ENCODE assay signal across 8 cellular contexts in genomic region chrX:148609766-148610698, GRCh38.
DNase-seq lines count a peak whose midpoint lies in the region; ATAC-seq, FAIRE-seq and TF ChIP-seq lines count a peak whose summit lies in the region.

No MANE protein-coding gene starts in this region.

- no peak overlapping the region for H3K4me2 ChIP-seq in neuronal stem cell (ENCODE audit: insufficient read depth, low read length, poor library complexity, severe bottlenecking)

- H3K18ac ChIP-seq in neuronal stem cell (ENCODE audit: low read length) = no peak overlapping the region

- H3K14ac ChIP-seq in neuronal stem cell (ENCODE audit: low read length) = no peak overlapping the region

- no TSS peak for BruUV-seq in MCF 10A (replicated peaks; lab: Mats Ljungman, UMichigan)

- DNase-seq in MCF 10A (ENCODE audit: unreplicated experiment) (peak; percentile 56), breast epithelium (ENCODE audit: low spot score in 2 of 2) (no peak), RCC 7860 (ENCODE audit: low spot score) (peak; percentile 36), neuronal stem cell (ENCODE audit: low spot score) (peak; percentile 9), left lobe of liver (ENCODE audit: low spot score) (no peak), esophagus muscularis mucosa (ENCODE audit: extremely low spot score) (no peak), activated gamma-delta T cell (lab: John Stamatoyannopoulos, UW) (no peak)

- no peaks in the 10 kb centered on the region for H3K27me3 ChIP-seq in breast epithelium
- H3K27me3 ChIP-seq in neuronal stem cell (ENCODE audit: control insufficient read depth in 3 of 3, insufficient read depth in 3 of 3, low read depth in 1 of 3, low read length in 3 of 3) = no peaks in the 10 kb centered on the region
- no peaks in the 10 kb centered on the region for H3K27me3 ChIP-seq in esophagus muscularis mucosa

- peak; percentile 70 for ATAC-seq in HG03039 (IDR thresholded peaks at IDR 0.05; ENCODE audit: unreplicated experiment)
- no peak for ATAC-seq in left lobe of liver

- H3K9me3 ChIP-seq in breast epithelium (no peaks in the 10 kb centered on the region), neuronal stem cell (replicated peaks in 1 of 2; ENCODE audit: control insufficient read depth in 2 of 2, insufficient read depth in 1 of 2, low read depth in 1 of 2, low read length in 2 of 2) (no peaks in the 10 kb centered on the region), esophagus muscularis mucosa (no peaks in the 10 kb centered on the region)

- no peak overlapping the region for H2BK5ac ChIP-seq in neuronal stem cell (ENCODE audit: low read length)

- intact Hi-C loops in MCF 10A (cut with micrococcal nuclease) (loop anchor here (10.0 kb wide), 2 partner anchors 405 to 865 kb away; no protein-coding TSS in a partner anchor), breast epithelium (cut with DNase I; ENCODE audit: low total_unique reads) (no loop called here), esophagus muscularis mucosa (cut with DNase I) (no loop called here)

- no peaks in the 10 kb centered on the region for H3K4me1 Mint-ChIP-seq in MCF 10A (ENCODE audit: insufficient read depth, unreplicated experiment)

- no peak overlapping the region for H2AK5ac ChIP-seq in neuronal stem cell (ENCODE audit: low read depth, low read length)

- no peak for TF ChIP-seq CTCF in MCF 10A (IDR thresholded peaks at IDR 0.05; ENCODE audit: unreplicated experiment)
- TF ChIP-seq CTCF in breast epithelium (IDR thresholded peaks at IDR 0.05) = no peak
- TF ChIP-seq CTCF in esophagus muscularis mucosa (IDR thresholded peaks at IDR 0.05) = no peak

- H4K8ac ChIP-seq in neuronal stem cell (ENCODE audit: low read depth, low read length) = no peak overlapping the region

- H3K36me3 Mint-ChIP-seq in MCF 10A (ENCODE audit: insufficient read depth, unreplicated experiment) = no peaks in the 10 kb centered on the region

- H2BK120ac ChIP-seq in neuronal stem cell (ENCODE audit: low read depth, low read length) = no peak overlapping the region

- WGBS in neuronal stem cell (ENCODE audit: extremely low coverage in 2 of 2, insufficient read length in 2 of 2, insufficient replicate concordance in 1 of 2), 2 donors = no CpG with 5 or more reads among the region's 6 CpGs
- 61% methylated on average over 6 of the region's 6 CpGs for WGBS in esophagus muscularis mucosa

- no peak overlapping the region for H2BK15ac ChIP-seq in neuronal stem cell (ENCODE audit: low read length)

- H4K91ac ChIP-seq in neuronal stem cell (ENCODE audit: low read depth, low read length, poor library complexity) = no peak overlapping the region

- H3K27ac Mint-ChIP-seq in MCF 10A (ENCODE audit: low read depth, unreplicated experiment) = no peak overlapping the region

- H3K4me1 ChIP-seq in breast epithelium (no peaks in the 10 kb centered on the region), neuronal stem cell (ENCODE audit: control insufficient read depth in 2 of 2, insufficient read depth in 1 of 2, low read depth in 1 of 2, low read length in 2 of 2) (peaks cover 0 to 2% of the 10 kb centered on the region in 2 donors), esophagus muscularis mucosa (no peaks in the 10 kb centered on the region)

- no peak for FAIRE-seq in RCC 7860 (lab: Jason Lieb, UNC)

- POLR2A ChIA-PET in MCF 10A (lab: Yijun Ruan, JAX) = no interaction called here

- TF ChIP-seq POLR2A in breast epithelium (IDR thresholded peaks at IDR 0.05) (no peak), esophagus muscularis mucosa (IDR thresholded peaks at IDR 0.05; ENCODE audit: low read depth) (no peak)

- H3K79me1 ChIP-seq in neuronal stem cell (ENCODE audit: low read depth, low read length) = no peaks in the 10 kb centered on the region

- no peaks in the 10 kb centered on the region for H3K36me3 ChIP-seq in breast epithelium
- H3K36me3 ChIP-seq in neuronal stem cell (replicated peaks in 1 of 2; ENCODE audit: control insufficient read depth in 2 of 2, insufficient read depth in 2 of 2, low read length in 2 of 2) = no peaks in the 10 kb centered on the region
- H3K36me3 ChIP-seq in esophagus muscularis mucosa = no peaks in the 10 kb centered on the region

- no peak overlapping the region for H3K23ac ChIP-seq in neuronal stem cell (ENCODE audit: low read depth, low read length, poor library complexity)

- H3K9me3 Mint-ChIP-seq in MCF 10A (ENCODE audit: unreplicated experiment) = peaks cover 21% of the 10 kb centered on the region

- no peak for TF ChIP-seq EP300 in esophagus muscularis mucosa (IDR thresholded peaks at IDR 0.05)

- no peak overlapping the region for H2AFZ ChIP-seq in neuronal stem cell (ENCODE audit: low read length)

- H3K4ac ChIP-seq in neuronal stem cell (ENCODE audit: low read length) = no peak overlapping the region

- no peaks in the 10 kb centered on the region for H3K27me3 Mint-ChIP-seq in MCF 10A (ENCODE audit: insufficient read depth, unreplicated experiment)

- CTCF ChIA-PET in MCF 10A (lab: Yijun Ruan, JAX) = no interaction called here

- H2BK12ac ChIP-seq in neuronal stem cell (ENCODE audit: low read length) = no peak overlapping the region

- H3K4me3 ChIP-seq in breast epithelium (no peak overlapping the region), neuronal stem cell (ENCODE audit: low read length in 2 of 2) (no peak overlapping the region), esophagus muscularis mucosa (no peak overlapping the region)

- no peak overlapping the region for H3K9ac ChIP-seq in neuronal stem cell (ENCODE audit: low read depth, low read length, poor library complexity)

- H3K27ac ChIP-seq in breast epithelium (no peak overlapping the region), neuronal stem cell (replicated peaks; ENCODE audit: low read length) (no peak overlapping the region), esophagus muscularis mucosa (replicated peaks in 1 of 4) (no peak overlapping the region)

- H3K4me3 Mint-ChIP-seq in MCF 10A (ENCODE audit: unreplicated experiment) = no peak overlapping the region

Comparison
In these comparisons a context has a peak if more than half of its experiments do, and no peak if none do; other contexts are left out.
1. DNase-seq: peak in MCF 10A (single experiment), RCC 7860 (single experiment) and neuronal stem cell (single experiment); none in breast epithelium (0 of 2), left lobe of liver (single experiment), esophagus muscularis mucosa (single experiment) and activated gamma-delta T cell (single experiment).